In the genomic region with DNA sequence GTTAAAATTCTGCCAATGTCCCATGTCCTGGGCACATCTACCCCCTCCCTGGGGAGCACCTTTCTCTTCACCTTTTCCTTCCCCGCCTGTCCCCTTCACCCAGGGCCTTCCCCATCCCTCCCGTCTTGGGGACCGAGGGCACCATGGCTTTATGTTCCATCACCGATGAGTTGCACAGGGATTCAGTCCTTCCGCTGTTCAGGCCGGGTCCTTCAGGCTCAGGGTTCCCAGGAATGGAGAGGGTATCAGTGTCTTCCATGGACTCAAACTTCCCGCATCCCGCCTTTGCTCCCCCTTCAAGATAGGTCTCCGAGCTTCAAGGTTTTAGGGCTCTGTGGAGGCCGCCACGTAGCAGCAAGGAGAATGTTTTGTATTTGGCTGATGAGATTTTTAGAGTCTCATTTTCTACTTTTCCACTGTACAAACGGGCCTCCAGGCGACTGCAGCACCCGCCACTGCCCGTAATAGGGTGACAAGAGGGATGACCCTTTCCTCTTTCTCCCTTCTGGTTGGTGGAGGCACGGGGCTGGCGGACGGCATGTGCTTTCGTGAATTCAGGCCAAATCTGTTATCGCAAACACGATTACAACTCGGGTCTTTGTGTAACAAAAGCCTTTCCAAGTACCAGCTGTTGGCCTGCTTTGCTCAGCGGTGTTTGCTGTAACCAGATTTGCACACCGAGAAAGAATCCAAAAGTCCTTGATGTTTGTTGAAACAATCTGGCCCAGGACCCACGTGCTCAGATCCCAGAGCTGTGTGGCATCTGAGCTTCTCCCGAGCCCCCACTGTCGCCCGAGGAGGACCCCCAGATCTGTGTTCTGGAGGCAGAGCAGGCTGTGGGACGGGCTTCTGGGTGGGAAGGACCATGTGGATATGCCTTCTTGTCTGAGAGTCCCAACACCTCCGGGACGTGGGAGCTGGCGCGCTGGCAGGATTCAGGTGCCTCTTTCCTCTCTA, we compare ENCODE assay signal across 8 cellular contexts.
DNase-seq lines count a peak whose midpoint lies in the region; ATAC-seq and TF ChIP-seq lines count a peak whose summit lies in the region.

No MANE protein-coding gene starts in this region.

- TF ChIP-seq POLR2A in gastroesophageal sphincter (IDR thresholded peaks at IDR 0.05) (peak in 1 of 2 donors; percentile 8), gastrocnemius medialis (IDR thresholded peaks at IDR 0.05) (no peak)

- peak overlapping the region; percentile 99 for H3K4me3 Mint-ChIP-seq in T-helper 17 cell

- H3K9me3 ChIP-seq in T-helper 17 cell (ENCODE audit: control insufficient read depth, low read length, poor library complexity, severe bottlenecking) (no peaks in the 10 kb centered on the region), gastroesophageal sphincter (no peaks in the 10 kb centered on the region), gastrocnemius medialis (no peaks in the 10 kb centered on the region)

- H3K4me3 ChIP-seq in HFF-Myc (replicated peaks; ENCODE audit: low read depth, low read length) (peak overlapping the region; percentile 89), gastroesophageal sphincter (peak overlapping the region in 1 of 2 donors; percentile 95), gastrocnemius medialis (no peak overlapping the region)

- intact Hi-C loops in gastrocnemius medialis (cut with DNase I; ENCODE audit: low total_unique reads): no loop called here

- DNase-seq in HFF-Myc (ENCODE audit: extremely low read depth, low read depth) (no peak), T-helper 17 cell (no peak), gastrocnemius medialis (no peak), AG08395 (ENCODE audit: low spot score) (no peak), A172 (ENCODE audit: low spot score) (no peak)

- H3K36me3 Mint-ChIP-seq in T-helper 17 cell (ENCODE audit: low read depth): peaks cover 6% of the 10 kb centered on the region

- TF ChIP-seq EP300 in gastroesophageal sphincter (IDR thresholded peaks at IDR 0.05): no peak

- peak overlapping the region; percentile 91 to 99 (median 96) for H3K27ac ChIP-seq in gastroesophageal sphincter
- peak overlapping the region in 3 of 4 donors; percentile 2 to 96 (median 92) for H3K27ac ChIP-seq in gastrocnemius medialis

- in situ Hi-C loops in gastrocnemius medialis (cut with MboI; ENCODE audit: low sequenced_read_pairs in 4 of 4): no loop called here

- 30% methylated on average over 22 of the region's 33 CpGs; no CpG with 5 or more reads in 1 of the 2 donors for WGBS in gastroesophageal sphincter (ENCODE audit: low coverage in 1 of 2), 2 donors

- H3K36me3 ChIP-seq in gastroesophageal sphincter: no peaks in the 10 kb centered on the region
- H3K36me3 ChIP-seq in gastrocnemius medialis: no peaks in the 10 kb centered on the region

- no peaks in the 10 kb centered on the region for H3K27me3 ChIP-seq in gastroesophageal sphincter
- no peaks in the 10 kb centered on the region for H3K27me3 ChIP-seq in gastrocnemius medialis

- ATAC-seq in T-helper 17 cell (no peak), gastroesophageal sphincter (no peak), gastrocnemius medialis (peak in 1 of 2 donors; percentile 2), HG03354 (IDR thresholded peaks at IDR 0.05; ENCODE audit: poor library complexity, severe bottlenecking, unreplicated experiment) (no peak), HG02981 (IDR thresholded peaks at IDR 0.05; ENCODE audit: unreplicated experiment) (no peak)

- H3K4me1 ChIP-seq in gastroesophageal sphincter (peaks cover 9 to 89% (median 75%) of the 10 kb centered on the region in 3 donors), gastrocnemius medialis (peaks cover 67 to 82% of the 10 kb centered on the region in 2 donors)

- no peaks in the 10 kb centered on the region for H3K27me3 Mint-ChIP-seq in T-helper 17 cell

- TF ChIP-seq CTCF in HFF-Myc (IDR thresholded peaks at IDR 0.05; ENCODE audit: low read depth, low read length, missing control alignments) (no peak), gastroesophageal sphincter (IDR thresholded peaks at IDR 0.05) (no peak), gastrocnemius medialis (IDR thresholded peaks at IDR 0.05 in 4 of 5, conservative IDR thresholded peaks at IDR 0.05 in 1 of 5) (no peak)

- H3K27ac Mint-ChIP-seq in T-helper 17 cell: peak overlapping the region; percentile 93

- peaks cover 62% of the 10 kb centered on the region for H3K4me1 Mint-ChIP-seq in T-helper 17 cell
